In genomic region chr2:120227111-120227991, GRCh38 we compare ENCODE assay signal across 9 cellular contexts. TPM values are rescaled to one million over a fixed set of nuclear protein-coding genes. Genes with fewer than 3 reads are reported as not detected.
DNase-seq lines count a peak whose midpoint lies in the region; ATAC-seq and TF ChIP-seq lines count a peak whose summit lies in the region.
"Had no signal": no experiment of that assay in that cellular context is flagged by ENCODE, and none has a peak within 500 bp of the region (broad histone marks: within the 10 kb centered on the region; RNA-seq: fewer than 3 reads in every experiment).

No MANE protein-coding gene starts in this region.

- peak overlapping the region; percentile 43; the same call in 1 of the 2 replicates for H3K9ac ChIP-seq in BLaER1

- H3K27me3 ChIP-seq in BLaER1 (no peaks in the 10 kb centered on the region), psoas muscle (ENCODE audit: insufficient read depth in 3 of 3, low read length in 2 of 3) (no peaks in the 10 kb centered on the region)

- H3K27ac Mint-ChIP-seq in activated T-cell treated with anti-CD3 and anti-CD28 coated beads, Interleukin-2, amount 50 U/mL, for 72 hours, result no peak overlapping the region

- no peaks in the 10 kb centered on the region for H3K27me3 Mint-ChIP-seq in activated T-cell treated with anti-CD3 and anti-CD28 coated beads, Interleukin-2, amount 50 U/mL, for 72 hours (ENCODE audit: low read depth)

- no peak overlapping the region for H3K27ac ChIP-seq in BLaER1
- no peak overlapping the region for H3K27ac ChIP-seq in psoas muscle

- H3K9me3 Mint-ChIP-seq in activated T-cell treated with anti-CD3 and anti-CD28 coated beads, Interleukin-2, amount 50 U/mL, for 72 hours, result peaks cover 0 to under 1% of the 10 kb centered on the region in 2 donors

- H3K4me3 Mint-ChIP-seq in activated T-cell treated with anti-CD3 and anti-CD28 coated beads, Interleukin-2, amount 50 U/mL, for 72 hours, result peak overlapping the region; percentile 21 to 39

- WGBS in psoas muscle, 3 donors, result 78 to 81% (median 80%) methylated on average over 16 of the region's 16 CpGs

- H3K4me3 ChIP-seq in BLaER1 (no peak overlapping the region), psoas muscle (no peak overlapping the region)
- H3K4me3 ChIP-seq in Jurkat, Clone E6-1 (ENCODE audit: low read length), result peak overlapping the region; percentile 20

- H3K4me1 ChIP-seq in BLaER1, result peaks cover 64% of the 10 kb centered on the region
- peaks cover 15% of the 10 kb centered on the region for H3K4me1 ChIP-seq in psoas muscle

- H3K4me1 Mint-ChIP-seq in activated T-cell treated with anti-CD3 and anti-CD28 coated beads, Interleukin-2, amount 50 U/mL, for 72 hours (ENCODE audit: low read depth), result peaks cover 73% of the 10 kb centered on the region

- TF ChIP-seq CTCF in psoas muscle (IDR thresholded peaks at IDR 0.05), result no peak

- H3K4me2 ChIP-seq in BLaER1, result peak overlapping the region; percentile 73

- peaks cover 4% of the 10 kb centered on the region for H3K9me3 ChIP-seq in BLaER1
- no peaks in the 10 kb centered on the region for H3K9me3 ChIP-seq in psoas muscle

- no peaks in the 10 kb centered on the region for H4K20me1 ChIP-seq in BLaER1

- peak; percentile 75 for DNase-seq in Jurkat, Clone E6-1 (ENCODE audit: low read depth, low spot score)
- DNase-seq in activated T-cell treated with anti-CD3 and anti-CD28 coated beads, Interleukin-2, amount 50 U/mL, for 72 hours, result peak in 1 of 2 donors; percentile 53
- DNase-seq in mesenteric fat pad (ENCODE audit: low spot score) (peak; percentile 82), psoas muscle (no peak), NCI-H187 treated with DMSO at 0.1 percent for 48 hours (lab: John Stamatoyannopoulos, UW) (no peak), SW480 (ENCODE audit: low spot score) (no peak)
- DNase-seq: NCI-H1694 treated with DMSO at 0.1 percent for 48 hours had no signal

- ATAC-seq in activated T-cell treated with anti-CD3 and anti-CD28 coated beads, Interleukin-2, amount 50 U/mL, for 72 hours (replicated peaks in 1 of 2), result peak in 1 of 2 donors; percentile 31
- ATAC-seq in psoas muscle (no peak), HG02885 (IDR thresholded peaks at IDR 0.05; ENCODE audit: poor library complexity, unreplicated experiment) (no peak)

- intact Hi-C loops in psoas muscle (cut with DNase I), result no loop called here

- peaks cover 1 to 3% of the 10 kb centered on the region in 2 donors for H3K36me3 Mint-ChIP-seq in activated T-cell treated with anti-CD3 and anti-CD28 coated beads, Interleukin-2, amount 50 U/mL, for 72 hours (ENCODE audit: insufficient read depth in 2 of 2)

- H3K36me3 ChIP-seq in BLaER1 (peaks cover 3% of the 10 kb centered on the region), psoas muscle (ENCODE audit: insufficient read depth in 1 of 2, low read depth in 1 of 2) (no peaks in the 10 kb centered on the region)

RNA-seq across cellular contexts. Expression of gene TMEM185B, which starts 4.2 kb away (rescaled TPM):
- 20.1 TPM for polyA plus RNA-seq in Jurkat, Clone E6-1 (2012; ENCODE audit: insufficient read depth, insufficient read length)
- total RNA-seq in activated T-cell treated with anti-CD3 and anti-CD28 coated beads, Interleukin-2, amount 50 U/mL, for 72 hours, result 10 to 100 TPM; 20.9 to 21.1 TPM
- total RNA-seq in mesenteric fat pad (20.4 TPM), psoas muscle (10 to 100 TPM; 10.9 to 23.5 (median 18.0) TPM)
- polyA plus RNA-seq in psoas muscle, result 10 to 100 TPM; 10.4 to 28.1 (median 15.3) TPM

RNA-seq across cellular contexts. Expression of gene RALB, which starts 25.3 kb away (rescaled TPM):
- 17.0 TPM for polyA plus RNA-seq in Jurkat, Clone E6-1 (2012; ENCODE audit: insufficient read depth, insufficient read length)
- 10 to 100 TPM; 52.9 to 53.1 TPM for total RNA-seq in activated T-cell treated with anti-CD3 and anti-CD28 coated beads, Interleukin-2, amount 50 U/mL, for 72 hours
- total RNA-seq in mesenteric fat pad (50.8 TPM), psoas muscle (10 to 100 TPM; 25.6 to 38.1 (median 33.6) TPM)
- polyA plus RNA-seq in psoas muscle, result 10 to 100 TPM; 43.9 to 72.3 (median 62.1) TPM

Comparison
In these comparisons a context has a peak if more than half of its experiments do, and no peak if none do; other contexts are left out.
1. DNase-seq: peak in Jurkat, Clone E6-1 (single experiment) and mesenteric fat pad (single experiment); none in psoas muscle (0 of 2), NCI-H187 treated with DMSO at 0.1 percent for 48 hours (single experiment) and SW480 (single experiment).